ENCODE assay signal across 8 cellular contexts in the genomic region with DNA sequence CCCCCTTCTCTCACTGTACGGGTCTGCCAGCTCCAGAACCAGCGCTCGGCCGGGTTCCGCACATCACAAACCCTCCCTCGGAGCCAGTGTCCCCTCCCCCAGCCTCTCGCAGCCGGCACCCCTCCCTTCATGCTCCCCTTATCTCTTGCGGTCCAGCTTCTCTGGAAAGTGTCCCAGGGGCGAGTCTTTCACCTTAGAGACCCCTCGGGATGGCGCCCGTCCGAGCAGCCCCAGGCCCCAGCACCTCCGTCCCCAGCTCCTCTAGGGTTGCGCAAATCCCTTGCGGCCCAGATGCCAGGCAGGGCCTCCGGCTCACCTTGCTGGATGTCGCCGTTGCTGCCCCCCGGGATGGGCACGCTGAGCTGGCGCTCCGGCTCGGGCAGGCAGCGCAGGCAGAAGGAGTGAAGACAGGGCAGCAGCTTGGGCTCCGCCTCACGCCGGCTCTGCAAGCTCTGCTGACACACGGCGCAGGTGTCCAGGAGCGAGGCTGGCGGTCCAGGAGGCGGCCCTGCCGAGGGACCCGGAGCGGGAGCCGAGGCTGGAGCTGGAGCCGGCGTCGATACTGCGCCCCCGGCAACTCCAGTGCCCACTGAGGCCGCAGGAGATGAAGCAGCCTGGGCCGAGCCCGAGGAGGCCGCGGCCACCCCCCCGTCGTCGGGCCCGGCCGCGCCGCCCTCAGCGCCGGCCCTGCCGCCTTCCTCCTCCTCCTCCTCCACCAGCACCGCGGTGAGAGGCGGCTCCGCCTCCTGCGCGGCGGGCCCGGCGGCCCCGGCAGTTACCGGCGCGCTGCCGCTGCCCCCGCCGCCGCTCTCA. TPM values are rescaled to one million over a fixed set of nuclear protein-coding genes. Genes with fewer than 3 reads are reported as not detected.
DNase-seq lines count a peak whose midpoint lies in the region; ATAC-seq and TF ChIP-seq lines count a peak whose summit lies in the region.

No MANE protein-coding gene starts in this region.

- H2AFZ ChIP-seq in fibroblast of lung (ENCODE audit: low read length), result peak overlapping the region; percentile 59

- H3K79me2 ChIP-seq in fibroblast of lung (ENCODE audit: control insufficient read depth, insufficient read depth, low read length), result peaks cover 51% of the 10 kb centered on the region

- TF ChIP-seq POLR2A in thyroid gland (IDR thresholded peaks at IDR 0.05), result no peak

- DNase-seq in A172 (ENCODE audit: low spot score), result peak; percentile 19
- DNase-seq in NCI-H526 (lab: John Stamatoyannopoulos, UW), result peak; percentile 27 to 83
- peak; percentile 19 for DNase-seq in activated T-cell treated with anti-CD3 and anti-CD28 coated beads for 1 hour (ENCODE audit: low read depth)
- peak in 1 of 2 donors; percentile 47 for DNase-seq in fibroblast of lung (ENCODE audit: low read depth in 2 of 2)
- DNase-seq in natural killer cell treated with Interleukin-12 subunit alpha and Interleukin-12 subunit beta and Interleukin-15 and Interleukin-18, amount 100 ng/mL, for 72 hours (ENCODE audit: low spot score), result peak; percentile 61
- peak; percentile 61 to 65 for DNase-seq in thyroid gland

- intact Hi-C loops in thyroid gland (cut with DNase I), result no loop called here

- H3K4me1 ChIP-seq in fibroblast of lung (ENCODE audit: control insufficient read depth, extremely low read depth, insufficient read depth, low read length), result no peaks in the 10 kb centered on the region
- peaks cover 29 to 35% of the 10 kb centered on the region in 2 donors for H3K4me1 ChIP-seq in thyroid gland

- ATAC-seq in GM18517 (IDR thresholded peaks at IDR 0.05; ENCODE audit: unreplicated experiment) (peak; percentile 53), HG02981 (IDR thresholded peaks at IDR 0.05; ENCODE audit: unreplicated experiment) (peak; percentile 52)
- ATAC-seq in natural killer cell treated with Interleukin-12 subunit alpha and Interleukin-12 subunit beta and Interleukin-15 and Interleukin-18, amount 100 ng/mL, for 72 hours, result peak; percentile 83 to 84

- peaks cover 13% of the 10 kb centered on the region for H3K36me3 Mint-ChIP-seq in natural killer cell treated with Interleukin-12 subunit alpha and Interleukin-12 subunit beta and Interleukin-15 and Interleukin-18, amount 100 ng/mL, for 72 hours

- TF ChIP-seq CTCF in fibroblast of lung (conservative IDR thresholded peaks at IDR 0.05 in 1 of 2, IDR thresholded peaks at IDR 0.05 in 1 of 2; ENCODE audit: low read depth in 1 of 2, low read length in 2 of 2) (no peak), thyroid gland (IDR thresholded peaks at IDR 0.05) (no peak)

- H3K9ac ChIP-seq in fibroblast of lung (ENCODE audit: insufficient read depth, low read length), result peak overlapping the region; percentile 87

- no peaks in the 10 kb centered on the region for H3K27me3 ChIP-seq in fibroblast of lung (ENCODE audit: control insufficient read depth, insufficient read depth, low read length)
- no peaks in the 10 kb centered on the region for H3K27me3 ChIP-seq in thyroid gland

- H3K4me1 Mint-ChIP-seq in natural killer cell treated with Interleukin-12 subunit alpha and Interleukin-12 subunit beta and Interleukin-15 and Interleukin-18, amount 100 ng/mL, for 72 hours (ENCODE audit: low read depth in 2 of 2), result peaks cover 48 to 49% of the 10 kb centered on the region in 2 donors

- no peaks in the 10 kb centered on the region for H3K9me3 Mint-ChIP-seq in natural killer cell treated with Interleukin-12 subunit alpha and Interleukin-12 subunit beta and Interleukin-15 and Interleukin-18, amount 100 ng/mL, for 72 hours

- H3K9me3 ChIP-seq in fibroblast of lung (ENCODE audit: control insufficient read depth, insufficient read depth, low read depth, low read length) (no peaks in the 10 kb centered on the region), thyroid gland (no peaks in the 10 kb centered on the region)

- H3K27ac Mint-ChIP-seq in natural killer cell treated with Interleukin-12 subunit alpha and Interleukin-12 subunit beta and Interleukin-15 and Interleukin-18, amount 100 ng/mL, for 72 hours, result peak overlapping the region; percentile 99 to 100

- H3K36me3 ChIP-seq in fibroblast of lung (ENCODE audit: control insufficient read depth, insufficient read depth, low read length) (no peaks in the 10 kb centered on the region), thyroid gland (no peaks in the 10 kb centered on the region)

- no peaks in the 10 kb centered on the region for H4K20me1 ChIP-seq in fibroblast of lung (ENCODE audit: control insufficient read depth, extremely low read depth, insufficient read depth, low read length)

- peak overlapping the region; percentile 96 for H3K4me3 Mint-ChIP-seq in natural killer cell treated with Interleukin-12 subunit alpha and Interleukin-12 subunit beta and Interleukin-15 and Interleukin-18, amount 100 ng/mL, for 72 hours

- H3K27ac ChIP-seq in fibroblast of lung (ENCODE audit: insufficient read depth, low read length) (peak overlapping the region; percentile 64), thyroid gland (peak overlapping the region; percentile 66 to 99 (median 98))

- H3K4me3 ChIP-seq in fibroblast of lung (replicated peaks in 1 of 4; ENCODE audit: control extremely low read depth in 1 of 4, insufficient read depth in 1 of 4, low read depth in 3 of 4, low read length in 4 of 4) (peak overlapping the region; percentile 87 to 97 (median 93)), thyroid gland (replicated peaks in 1 of 3) (peak overlapping the region; percentile 84 to 90 (median 89))

- 0 to 1% methylated on average over 17 to 35 of the region's 75 CpGs for WGBS in thyroid gland, 2 donors

- peak overlapping the region; percentile 88 for H3K4me2 ChIP-seq in fibroblast of lung (ENCODE audit: extremely low read depth, insufficient read depth, low read length)

- peaks cover 0 to 2% of the 10 kb centered on the region in 2 donors for H3K27me3 Mint-ChIP-seq in natural killer cell treated with Interleukin-12 subunit alpha and Interleukin-12 subunit beta and Interleukin-15 and Interleukin-18, amount 100 ng/mL, for 72 hours

RNA-seq across cellular contexts. Expression of gene TRIM33, which starts 0.6 kb away (rescaled TPM):
- total RNA-seq in A172 (2014; rRNA removed; shearing (Covaris generic)), result 22.9 and 24.1 TPM in 2 replicates
- 19.3 and 21.5 TPM in 2 replicates for total RNA-seq in fibroblast of lung
- 16.2 and 17.8 TPM in 2 replicates for polyA plus RNA-seq in fibroblast of lung
- polyA plus RNA-seq in fibroblast of lung (2012), result 12.2 and 13.2 TPM in 2 replicates
- 8.6 and 11.2 TPM in 2 replicates for polyA minus RNA-seq in fibroblast of lung (ENCODE audit: low replicate concordance)
- 10 to 100 TPM; 48.1 to 55.7 TPM for total RNA-seq in natural killer cell treated with Interleukin-12 subunit alpha and Interleukin-12 subunit beta and Interleukin-15 and Interleukin-18, amount 100 ng/mL, for 72 hours
- total RNA-seq in thyroid gland, result 100 to 1,000 TPM in 1 of 4 donors, 10 to 100 TPM in 3; 53.9 to 112 (median 58.0) TPM
